10 cellular contexts compared by ENCODE assay signal in genomic region chr19:13120817-13121216, GRCh38. TPM values are rescaled to one million over a fixed set of nuclear protein-coding genes. Genes with fewer than 3 reads are reported as not detected.
DNase-seq lines count a peak whose midpoint lies in the region; ATAC-seq and TF ChIP-seq lines count a peak whose summit lies in the region.
"Had no signal": no experiment of that assay in that cellular context is flagged by ENCODE, and none has a peak within 500 bp of the region (broad histone marks: within the 10 kb centered on the region; RNA-seq: fewer than 3 reads in every experiment).

No MANE protein-coding gene starts in this region.

- no peak overlapping the region for H3K4me3 Mint-ChIP-seq in activated CD8-positive, alpha-beta memory T cell treated with anti-CD3 and anti-CD28 coated beads, Interleukin-2, amount 10 ng/mL, durations not matched to agents 7 days and 5 days
- peak overlapping the region in 2 of 3 donors; percentile 35 to 80 for H3K4me3 Mint-ChIP-seq in T-cell
- peak overlapping the region; percentile 69 for H3K4me3 Mint-ChIP-seq in endothelial cell (ENCODE audit: unreplicated experiment)

- TF ChIP-seq CTCF in endothelial cell (IDR thresholded peaks at IDR 0.05; ENCODE audit: unreplicated experiment) = no peak

- H3K9me3 Mint-ChIP-seq in activated CD8-positive, alpha-beta memory T cell treated with anti-CD3 and anti-CD28 coated beads, Interleukin-2, amount 10 ng/mL, durations not matched to agents 7 days and 5 days (ENCODE audit: low read depth) = no peaks in the 10 kb centered on the region
- no peaks in the 10 kb centered on the region for H3K9me3 Mint-ChIP-seq in T-cell
- no peaks in the 10 kb centered on the region for H3K9me3 Mint-ChIP-seq in endothelial cell (ENCODE audit: unreplicated experiment)

- H3K36me3 ChIP-seq in skeletal muscle satellite cell (ENCODE audit: insufficient read depth, low read length) = peaks cover 12% of the 10 kb centered on the region

- H3K27me3 ChIP-seq in skeletal muscle satellite cell (ENCODE audit: control insufficient read depth, insufficient read depth, low read length) = no peaks in the 10 kb centered on the region

- peaks cover 1% of the 10 kb centered on the region for H3K36me3 Mint-ChIP-seq in activated CD8-positive, alpha-beta memory T cell treated with anti-CD3 and anti-CD28 coated beads, Interleukin-2, amount 10 ng/mL, durations not matched to agents 7 days and 5 days
- H3K36me3 Mint-ChIP-seq in T-cell (no peaks in the 10 kb centered on the region), endothelial cell (ENCODE audit: low read depth, unreplicated experiment) (peaks cover 11% of the 10 kb centered on the region)

- peak overlapping the region; percentile 95 for H3K4me2 ChIP-seq in skeletal muscle satellite cell (ENCODE audit: low read length)

- CTCF ChIA-PET in activated CD8-positive, alpha-beta memory T cell treated with anti-CD3 and anti-CD28 coated beads, Interleukin-2, amount 10 ng/mL, durations not matched to agents 7 days and 5 days (lab: Charles Lee) = interaction anchor here (0.8 to 2.4 kb wide), 3 partner anchors 11 to 35 kb away, joined by 4 to 11 read pairs (median 5); no protein-coding TSS in a partner anchor
- CTCF ChIA-PET in T-cell (lab: Charles Lee) = interaction anchor here in 1 of 2 donors (0.9 kb wide), 1 partner anchor 16 kb away, joined by 5 read pairs; no protein-coding TSS in a partner anchor

- H3K27me3 Mint-ChIP-seq in activated CD8-positive, alpha-beta memory T cell treated with anti-CD3 and anti-CD28 coated beads, Interleukin-2, amount 10 ng/mL, durations not matched to agents 7 days and 5 days = no peaks in the 10 kb centered on the region
- H3K27me3 Mint-ChIP-seq in T-cell (no peaks in the 10 kb centered on the region), endothelial cell (ENCODE audit: unreplicated experiment) (peaks cover 10% of the 10 kb centered on the region)

- peak overlapping the region; percentile 93 for H3K9ac ChIP-seq in skeletal muscle satellite cell (ENCODE audit: low read depth, low read length)

- H3K9me3 ChIP-seq in skeletal muscle satellite cell (replicated peaks; ENCODE audit: low read length) = no peaks in the 10 kb centered on the region

- peaks cover 43% of the 10 kb centered on the region for H3K4me1 ChIP-seq in skeletal muscle satellite cell (ENCODE audit: control insufficient read depth, insufficient read depth, low read length)

- DNase-seq in activated CD8-positive, alpha-beta memory T cell treated with anti-CD3 and anti-CD28 coated beads, Interleukin-2, amount 10 ng/mL, durations not matched to agents 7 days and 5 days = no peak
- DNase-seq in activated CD8-positive, alpha-beta memory T cell treated with anti-CD3 and anti-CD28 coated beads, Interleukin-2, amount 50 U/mL, for 48 hours = no peak
- no peak for DNase-seq in T-cell
- DNase-seq in endothelial cell (ENCODE audit: low spot score) = no peak
- DNase-seq in HPDE6-E6E7 (ENCODE audit: extremely low spot score) = no peak
- DNase-seq in OCI-M1 (lab: John Stamatoyannopoulos, UW) = no peak
- DNase-seq: NCI-H226 had no signal

- peak overlapping the region; percentile 91 for H3K4me3 ChIP-seq in skeletal muscle satellite cell (ENCODE audit: low read length)

- peak overlapping the region; percentile 58 for H3K27ac Mint-ChIP-seq in activated CD8-positive, alpha-beta memory T cell treated with anti-CD3 and anti-CD28 coated beads, Interleukin-2, amount 10 ng/mL, durations not matched to agents 7 days and 5 days
- peak overlapping the region in 1 of 2 donors; percentile 69 for H3K27ac Mint-ChIP-seq in T-cell
- peak overlapping the region; percentile 57 for H3K27ac Mint-ChIP-seq in endothelial cell (ENCODE audit: unreplicated experiment)

- POLR2A ChIA-PET in T-cell (lab: Charles Lee) = no interaction called here

- ATAC-seq in activated CD8-positive, alpha-beta memory T cell treated with anti-CD3 and anti-CD28 coated beads, Interleukin-2, amount 10 ng/mL, durations not matched to agents 7 days and 5 days = no peak
- ATAC-seq in T-cell (replicated peaks in 1 of 4) (no peak), GM21576 (IDR thresholded peaks at IDR 0.05; ENCODE audit: unreplicated experiment) (no peak)

- peaks cover 48% of the 10 kb centered on the region for H3K4me1 Mint-ChIP-seq in activated CD8-positive, alpha-beta memory T cell treated with anti-CD3 and anti-CD28 coated beads, Interleukin-2, amount 10 ng/mL, durations not matched to agents 7 days and 5 days
- peaks cover 52 to 62% (median 59%) of the 10 kb centered on the region in 3 donors for H3K4me1 Mint-ChIP-seq in T-cell
- H3K4me1 Mint-ChIP-seq in endothelial cell (ENCODE audit: unreplicated experiment) = peaks cover 34% of the 10 kb centered on the region

RNA-seq across cellular contexts. Expression of gene NACC1, which starts 2.8 kb away (rescaled TPM):
- total RNA-seq in activated CD8-positive, alpha-beta memory T cell treated with anti-CD3 and anti-CD28 coated beads, Interleukin-2, amount 10 ng/mL, durations not matched to agents 7 days and 5 days = 10 to 100 TPM; 82.2 to 96.0 TPM
- total RNA-seq in T-cell (10 to 100 TPM; 23.8 to 44.9 (median 38.1) TPM), endothelial cell (ENCODE audit: unreplicated experiment) (112 TPM)
- total RNA-seq in skeletal muscle satellite cell (2012; rRNA removed) = 84.7 and 112 TPM in 2 replicates

RNA-seq across cellular contexts. Expression of gene TRMT1, which starts 4.3 kb away (rescaled TPM):
- total RNA-seq in activated CD8-positive, alpha-beta memory T cell treated with anti-CD3 and anti-CD28 coated beads, Interleukin-2, amount 10 ng/mL, durations not matched to agents 7 days and 5 days = 10 to 100 TPM; 43.2 to 50.2 TPM
- 100 to 1,000 TPM in 2 of 5 donors, 10 to 100 TPM in 3; 68.9 to 121 (median 95.6) TPM for total RNA-seq in T-cell
- total RNA-seq in endothelial cell (ENCODE audit: unreplicated experiment) = 54.2 TPM
- total RNA-seq in skeletal muscle satellite cell (2012; rRNA removed) = 40.4 and 49.2 TPM in 2 replicates

RNA-seq across cellular contexts. Expression of gene LYL1, which starts 18.2 kb away (rescaled TPM):
- total RNA-seq in activated CD8-positive, alpha-beta memory T cell treated with anti-CD3 and anti-CD28 coated beads, Interleukin-2, amount 10 ng/mL, durations not matched to agents 7 days and 5 days = under 1 TPM; 0.49 to 0.64 TPM
- 10 to 100 TPM in 3 of 5 donors, 1 to 10 TPM in 2; 3.4 to 20.6 (median 15.4) TPM for total RNA-seq in T-cell
- 68.6 TPM for total RNA-seq in endothelial cell (ENCODE audit: unreplicated experiment)
- total RNA-seq in skeletal muscle satellite cell (2012; rRNA removed) = 1.0 and 1.1 TPM in 2 replicates
- total RNA-seq: SK-MEL-5 had no signal

RNA-seq across cellular contexts. Expression of gene STX10, which starts 29.4 kb away (rescaled TPM):
- 10 to 100 TPM; 58.6 to 70.1 TPM for total RNA-seq in activated CD8-positive, alpha-beta memory T cell treated with anti-CD3 and anti-CD28 coated beads, Interleukin-2, amount 10 ng/mL, durations not matched to agents 7 days and 5 days
- total RNA-seq in T-cell (10 to 100 TPM; 43.8 to 89.6 (median 67.3) TPM), endothelial cell (ENCODE audit: unreplicated experiment) (31.8 TPM)
- total RNA-seq in skeletal muscle satellite cell (2012; rRNA removed) = 67.5 and 72.2 TPM in 2 replicates

RNA-seq across cellular contexts. Expression of gene IER2, which starts 29.4 kb away (rescaled TPM):
- 100 to 1,000 TPM; 148 to 209 TPM for total RNA-seq in activated CD8-positive, alpha-beta memory T cell treated with anti-CD3 and anti-CD28 coated beads, Interleukin-2, amount 10 ng/mL, durations not matched to agents 7 days and 5 days
- total RNA-seq in T-cell (100 to 1,000 TPM; 165 to 413 (median 196) TPM), endothelial cell (ENCODE audit: unreplicated experiment) (115 TPM)
- 17.2 and 21.0 TPM in 2 replicates for total RNA-seq in skeletal muscle satellite cell (2012; rRNA removed)
